ENCODE assay signal across 8 cellular contexts in genomic region chr5:91280062-91280941, GRCh38.
DNase-seq lines count a peak whose midpoint lies in the region; ATAC-seq and TF ChIP-seq lines count a peak whose summit lies in the region.

No MANE protein-coding gene starts in this region.

- no peaks in the 10 kb centered on the region for H3K36me3 ChIP-seq in upper lobe of right lung

- CTCF ChIA-PET in T-cell (lab: Charles Lee): interaction anchor here (0.6 to 2.4 kb wide), 5 partner anchors 11 to 139 kb away, joined by 3 to 14 read pairs (median 4); partner anchors contain the start of gene ARRDC3 (in 1 of the 2)

- POLR2A ChIA-PET in T-cell (lab: Charles Lee): interaction anchor here (0.6 to 1.8 kb wide), 5 partner anchors 97 to 105 kb away, joined by 3 to 11 read pairs (median 3); partner anchors contain the start of gene ARRDC3 (in 2 of the 2)

- H3K4me1 Mint-ChIP-seq in T-cell: peaks cover 26 to 32% (median 31%) of the 10 kb centered on the region in 3 donors

- H3K27me3 Mint-ChIP-seq in T-cell: no peaks in the 10 kb centered on the region

- peaks cover 5% of the 10 kb centered on the region for H3K36me3 Mint-ChIP-seq in T-cell

- peak overlapping the region; percentile 75 to 89 for H3K27ac Mint-ChIP-seq in T-cell

- peak; percentile 92 for ATAC-seq in HG02588 (IDR thresholded peaks at IDR 0.05; ENCODE audit: unreplicated experiment)
- peak; percentile 87 to 94 (median 91) for ATAC-seq in T-cell (replicated peaks in 1 of 4)
- peak; percentile 98 for ATAC-seq in left cardiac atrium
- peak; percentile 98 for ATAC-seq in upper lobe of right lung

- peak overlapping the region; percentile 74 to 89 (median 88) for H3K4me3 Mint-ChIP-seq in T-cell

- H3K9me3 ChIP-seq in upper lobe of right lung: no peaks in the 10 kb centered on the region

- TF ChIP-seq CTCF in GM10266 (IDR thresholded peaks at IDR 0.05; ENCODE audit: control insufficient read depth, insufficient read depth, low read depth, missing control alignments) (no peak), upper lobe of right lung (IDR thresholded peaks at IDR 0.05) (no peak)

- peak overlapping the region; percentile 90 for H3K27ac ChIP-seq in upper lobe of right lung

- H3K9me3 Mint-ChIP-seq in T-cell: peaks cover 0 to 9% (median 3%) of the 10 kb centered on the region in 3 donors

- intact Hi-C loops in left cardiac atrium (cut with DNase I): loop anchor here in 1 of 2 donors (2.0 to 10.0 kb wide), 2 partner anchors 102 to 166 kb away; partner anchors contain the start of gene ARRDC3
- intact Hi-C loops in posterior vena cava (cut with DNase I): loop anchor here (5.0 to 10.0 kb wide), 2 partner anchors 102 to 104 kb away; partner anchors contain the start of gene ARRDC3 (in 2 of the 2)
- intact Hi-C loops in upper lobe of right lung (cut with DNase I): no loop called here

- H3K4me1 ChIP-seq in upper lobe of right lung: peaks cover 5% of the 10 kb centered on the region

- DNase-seq in GM10266 (ENCODE audit: extremely low spot score): peak; percentile 79
- peak; percentile 60 for DNase-seq in NCI-H1092 (lab: John Stamatoyannopoulos, UW)
- peak; percentile 54 to 87 (median 72) for DNase-seq in T-cell
- peak; percentile 96 for DNase-seq in amniotic epithelial cell (ENCODE audit: low read depth)
- DNase-seq in left cardiac atrium: peak; percentile 95
- peak; percentile 98 for DNase-seq in posterior vena cava (ENCODE audit: low spot score)
- DNase-seq in upper lobe of right lung: peak; percentile 96

- no peaks in the 10 kb centered on the region for H3K27me3 ChIP-seq in upper lobe of right lung

- H3K4me3 ChIP-seq in upper lobe of right lung: peak overlapping the region; percentile 57

Comparison
In these comparisons a context has a peak if more than half of its experiments do, and no peak if none do; other contexts are left out.
1. Peak in every context shown above with its lines: DNase-seq, ATAC-seq, H3K4me3 ChIP-seq and H3K27ac ChIP-seq.